15 cellular contexts compared by ENCODE assay signal in the genomic region with DNA sequence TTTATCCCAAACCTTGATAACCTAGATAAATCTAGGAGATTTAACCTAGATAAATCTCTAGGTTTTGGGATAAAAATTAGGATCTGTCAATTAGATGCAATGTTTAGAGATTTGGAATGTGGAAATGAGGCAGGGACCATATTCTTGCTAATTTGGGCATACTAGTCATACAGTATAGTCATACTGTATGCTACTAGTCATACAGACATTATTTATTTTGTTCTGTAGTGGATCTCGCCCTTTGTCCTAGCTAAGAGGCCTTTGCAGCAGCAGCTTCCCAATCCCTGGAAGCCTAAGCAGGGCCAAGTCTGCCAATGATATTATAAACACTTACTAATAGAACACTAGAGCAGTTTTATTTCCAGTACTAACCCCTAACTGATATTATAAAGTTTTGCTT.
"Had no signal": no experiment of that assay in that cellular context is flagged by ENCODE, and none has a peak within 500 bp of the region (broad histone marks: within the 10 kb centered on the region; RNA-seq: fewer than 3 reads in every experiment).

No MANE protein-coding gene starts in this region.

- H3K27ac ChIP-seq: sigmoid colon, testis, VCaP had no signal

- H3K4me1 ChIP-seq: sigmoid colon, testis had no signal

- H3K27me3 ChIP-seq: sigmoid colon, testis had no signal

- H3K9me3 ChIP-seq: sigmoid colon, testis had no signal

- H3K36me3 ChIP-seq: sigmoid colon had no signal

- ATAC-seq: activated CD4-positive, alpha-beta T cell treated with anti-CD3 and anti-CD28 coated beads for 36 hours; activated CD8-positive, alpha-beta T cell treated with anti-CD3 and anti-CD28 coated beads for 36 hours; esophagus mucosa; T-cell had no signal

- DNase-seq: activated CD4-positive, alpha-beta T cell treated with anti-CD3 and anti-CD28 coated beads for 36 hours; activated CD8-positive, alpha-beta memory T cell treated with anti-CD3 and anti-CD28 coated beads, Interleukin-2, amount 50 U/mL, for 4 hours; activated CD8-positive, alpha-beta T cell treated with anti-CD3 and anti-CD28 coated beads for 36 hours; activated naive CD4-positive, alpha-beta T cell treated with anti-CD3 and anti-CD28 coated beads, Interleukin-2, amount 50 U/mL, for 16 hours; cerebellar nuclear complex; hippocampal formation; kidney glomerular epithelial cell; sigmoid colon; stimulated activated CD4-positive, alpha-beta T cell treated with anti-CD3 and anti-CD28 coated beads, Interleukin-2, amount 100 ng/mL, for 48 hours; stimulated activated CD8-positive, alpha-beta memory T cell treated with anti-CD3 and anti-CD28 coated beads, Interleukin-4, amount 100 ng/mL, for 48 hours; T-cell; T1000; testis had no signal

- H3K4me3 ChIP-seq: sigmoid colon, testis had no signal
